ENCODE assay signal across 1 cellular context in genomic region chr20:44780226-44780625, GRCh38.
TF ChIP-seq lines count a peak whose summit lies in the region.

No MANE protein-coding gene starts in this region.

TF ChIP-seq in HepG2, 621 proteins besides CTCF, POLR2A, EP300 and RAD21 (continued from another document and continues in another):
- TF ChIP-seq KIAA2018 (CRISPR knock-in tag; IDR thresholded peaks at IDR 0.05; ENCODE audit: borderline replicate concordance) (no peak), TRAFD1 (CRISPR knock-in tag; IDR thresholded peaks at IDR 0.05; ENCODE audit: borderline replicate concordance) (no peak), GTF3A (CRISPR knock-in tag; conservative IDR thresholded peaks at IDR 0.05) (no peak), HINFP (CRISPR knock-in tag; IDR thresholded peaks at IDR 0.05; ENCODE audit: low read depth) (no peak), SMYD3 (CRISPR knock-in tag; IDR thresholded peaks at IDR 0.05) (no peak), ZNF607 (CRISPR knock-in tag; IDR thresholded peaks at IDR 0.05; ENCODE audit: borderline replicate concordance) (peak; percentile 79), BORCS8-MEF2B (CRISPR knock-in tag; IDR thresholded peaks at IDR 0.05) (peak; percentile 91), KDM3A (CRISPR knock-in tag; IDR thresholded peaks at IDR 0.05; ENCODE audit: low read depth) (no peak; the same call in 1 of the 2 replicates), ZNF383 (CRISPR knock-in tag; IDR thresholded peaks at IDR 0.05; ENCODE audit: borderline replicate concordance) (no peak), JUNB (CRISPR knock-in tag; IDR thresholded peaks at IDR 0.05; ENCODE audit: borderline replicate concordance) (0 out of 2 replicates have a peak, but pooled peaks have one; percentile 38), ZNF577 (CRISPR knock-in tag; IDR thresholded peaks at IDR 0.05; ENCODE audit: borderline replicate concordance, low read depth) (no peak), ZNF776 (CRISPR knock-in tag; IDR thresholded peaks at IDR 0.05) (no peak), SMARCC2 (IDR thresholded peaks at IDR 0.05) (no peak), ZNF841 (CRISPR knock-in tag; IDR thresholded peaks at IDR 0.05; ENCODE audit: borderline replicate concordance) (no peak), NFIB (CRISPR knock-in tag; IDR thresholded peaks at IDR 0.05; ENCODE audit: borderline replicate concordance) (no peak), KDM5B (CRISPR knock-in tag; IDR thresholded peaks at IDR 0.05; ENCODE audit: borderline replicate concordance) (peak; percentile 35; the same call in 1 of the 2 replicates), HOXD1 (CRISPR knock-in tag; IDR thresholded peaks at IDR 0.05) (0 out of 2 replicates have a peak, but pooled peaks have one; percentile 37), ZIK1 (CRISPR knock-in tag; IDR thresholded peaks at IDR 0.05; ENCODE audit: borderline replicate concordance, low read depth) (no peak), ZBTB10 (CRISPR knock-in tag; IDR thresholded peaks at IDR 0.05; ENCODE audit: borderline replicate concordance) (no peak), NFE2L2 (IDR thresholded peaks at IDR 0.05; ENCODE audit: low read length) (no peak), ZZZ3 (CRISPR knock-in tag; IDR thresholded peaks at IDR 0.05; ENCODE audit: borderline replicate concordance) (no peak), IKZF5 (CRISPR knock-in tag; IDR thresholded peaks at IDR 0.05) (peak; percentile 80; the same call in 1 of the 2 replicates), ELF1 (CRISPR knock-in tag; IDR thresholded peaks at IDR 0.05) (no peak), ZNF883 (CRISPR knock-in tag; IDR thresholded peaks at IDR 0.05; ENCODE audit: not compliant biosample characterization) (peak; percentile 70), ZNF766 (CRISPR knock-in tag; IDR thresholded peaks at IDR 0.05; ENCODE audit: borderline replicate concordance) (peak; percentile 84; the same call in 1 of the 2 replicates), ZNF605 (CRISPR knock-in tag; IDR thresholded peaks at IDR 0.05) (peak; percentile 30; the same call in 1 of the 2 replicates), ZNF562 (CRISPR knock-in tag; IDR thresholded peaks at IDR 0.05; ENCODE audit: borderline replicate concordance) (no peak), ZNF839 (CRISPR knock-in tag; IDR thresholded peaks at IDR 0.05; ENCODE audit: borderline replicate concordance) (no peak), GPBP1L1 (CRISPR knock-in tag; IDR thresholded peaks at IDR 0.05) (no peak), ZNF550 (CRISPR knock-in tag; IDR thresholded peaks at IDR 0.05; ENCODE audit: borderline replicate concordance) (no peak), ZBTB43 (CRISPR knock-in tag; conservative IDR thresholded peaks at IDR 0.05) (peak; percentile 86), HDAC6 (IDR thresholded peaks at IDR 0.05; ENCODE audit: low read depth, low read length) (no peak), FOXK2 (IDR thresholded peaks at IDR 0.05) (no peak), MTERF4 (CRISPR knock-in tag; IDR thresholded peaks at IDR 0.05) (0 out of 2 replicates have a peak, but pooled peaks have one; percentile 67), ZNF724P (CRISPR knock-in tag; IDR thresholded peaks at IDR 0.05; ENCODE audit: borderline replicate concordance) (no peak), HNRNPUL1 (IDR thresholded peaks at IDR 0.05; ENCODE audit: low read depth, low read length) (no peak), EHMT2 (IDR thresholded peaks at IDR 0.05; ENCODE audit: borderline replicate concordance, low read depth, low read length) (peak; percentile 100), ZNF143 (CRISPR knock-in tag; IDR thresholded peaks at IDR 0.05) (no peak), SP2 (CRISPR knock-in tag; IDR thresholded peaks at IDR 0.05) (no peak), CBX1 (IDR thresholded peaks at IDR 0.05; ENCODE audit: low read depth) (no peak), ZNF777 (CRISPR knock-in tag; IDR thresholded peaks at IDR 0.05) (peak; percentile 22; the same call in 1 of the 2 replicates), ARID3A (IDR thresholded peaks at IDR 0.05; ENCODE audit: low read depth, low read length) (no peak), ZSCAN22 (CRISPR knock-in tag; IDR thresholded peaks at IDR 0.05) (no peak)
